ENCODE assay signal across 2 cellular contexts in genomic region chr1:16868787-16869186, GRCh38. TPM values are rescaled to one million over a fixed set of nuclear protein-coding genes. Genes with fewer than 3 reads are reported as not detected.
"Had no signal": no experiment of that assay in that cellular context is flagged by ENCODE, and none has a peak within 500 bp of the region (broad histone marks: within the 10 kb centered on the region; RNA-seq: fewer than 3 reads in every experiment).

No MANE protein-coding gene starts in this region.

RNA-seq across cellular contexts. Expression of gene RNU1-2, which starts 27.0 kb away (rescaled TPM):
- total RNA-seq: LHCN-M2, M059J had no signal
